1 cellular context compared by ENCODE assay signal in the genomic region with DNA sequence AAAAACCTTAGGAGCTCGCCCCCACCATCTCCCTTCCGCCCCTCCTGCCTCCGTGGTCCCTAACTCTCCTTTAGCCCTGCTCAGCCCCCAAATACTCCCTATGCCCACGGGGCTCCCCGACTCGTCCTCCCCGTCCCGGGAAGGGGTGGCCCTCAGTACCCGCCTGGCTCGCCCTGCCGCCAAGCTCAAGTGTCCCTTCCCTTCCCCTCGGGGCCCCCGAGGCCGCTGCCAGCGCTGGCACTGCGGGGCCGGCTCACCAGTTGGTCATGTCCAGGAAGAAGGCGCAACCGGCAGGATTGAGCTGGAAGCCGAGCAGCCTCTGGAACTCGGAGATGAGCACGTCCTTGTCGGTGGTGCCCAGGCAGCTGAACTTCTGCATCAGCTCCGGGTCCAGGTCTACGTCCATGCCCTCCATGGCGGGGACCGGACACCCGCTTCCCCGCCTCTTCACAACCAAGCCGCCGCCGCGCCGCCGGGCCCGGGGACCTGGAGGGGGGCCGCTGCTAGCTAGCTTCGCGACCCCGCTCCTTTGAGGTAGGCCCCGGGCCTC.
TF ChIP-seq lines count a peak whose summit lies in the region.

No MANE protein-coding gene starts in this region.

TF ChIP-seq in HEK293, 187 proteins besides CTCF, POLR2A, EP300 and RAD21 (continued from another document):
- peak; percentile 83 for TF ChIP-seq HIC1 (tag by site-specific recombination; IDR thresholded peaks at IDR 0.05)
- peak; percentile 68; the same call in 1 of the 2 replicates for TF ChIP-seq ZBTB10 (tag by site-specific recombination; IDR thresholded peaks at IDR 0.05)
- TF ChIP-seq ZNF37A (tag by site-specific recombination; IDR thresholded peaks at IDR 0.05), result no peak
- TF ChIP-seq ZNF830 (tag by site-specific recombination; IDR thresholded peaks at IDR 0.05; ENCODE audit: low read depth), result no peak
- 0 out of 2 replicates have a peak, but pooled peaks have one; percentile 35 for TF ChIP-seq ZNF501 (tag by site-specific recombination; IDR thresholded peaks at IDR 0.05)
- TF ChIP-seq SCRT2 (tag by site-specific recombination; IDR thresholded peaks at IDR 0.05), result peak; percentile 31; the same call in 1 of the 2 replicates
- no peak; the same call in 1 of the 2 replicates for TF ChIP-seq KLF17 (tag by site-specific recombination; IDR thresholded peaks at IDR 0.05)
- TF ChIP-seq YY2 (tag by site-specific recombination; IDR thresholded peaks at IDR 0.05), result 0 out of 2 replicates have a peak, but pooled peaks have one; percentile 25
- TF ChIP-seq ZNF843 (tag by site-specific recombination; IDR thresholded peaks at IDR 0.05), result 0 out of 2 replicates have a peak, but pooled peaks have one; percentile 9
- TF ChIP-seq, protein P1, sequence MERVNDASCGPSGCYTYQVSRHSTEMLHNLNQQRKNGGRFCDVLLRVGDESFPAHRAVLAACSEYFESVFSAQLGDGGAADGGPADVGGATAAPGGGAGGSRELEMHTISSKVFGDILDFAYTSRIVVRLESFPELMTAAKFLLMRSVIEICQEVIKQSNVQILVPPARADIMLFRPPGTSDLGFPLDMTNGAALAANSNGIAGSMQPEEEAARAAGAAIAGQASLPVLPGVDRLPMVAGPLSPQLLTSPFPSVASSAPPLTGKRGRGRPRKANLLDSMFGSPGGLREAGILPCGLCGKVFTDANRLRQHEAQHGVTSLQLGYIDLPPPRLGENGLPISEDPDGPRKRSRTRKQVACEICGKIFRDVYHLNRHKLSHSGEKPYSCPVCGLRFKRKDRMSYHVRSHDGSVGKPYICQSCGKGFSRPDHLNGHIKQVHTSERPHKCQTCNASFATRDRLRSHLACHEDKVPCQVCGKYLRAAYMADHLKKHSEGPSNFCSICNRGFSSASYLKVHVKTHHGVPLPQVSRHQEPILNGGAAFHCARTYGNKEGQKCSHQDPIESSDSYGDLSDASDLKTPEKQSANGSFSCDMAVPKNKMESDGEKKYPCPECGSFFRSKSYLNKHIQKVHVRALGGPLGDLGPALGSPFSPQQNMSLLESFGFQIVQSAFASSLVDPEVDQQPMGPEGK (tag by site-specific recombination; IDR thresholded peaks at IDR 0.05), result peak; percentile 51
- peak; percentile 32 for TF ChIP-seq GLIS2 (tag by site-specific recombination; IDR thresholded peaks at IDR 0.05)
- TF ChIP-seq ZBTB20 (tag by site-specific recombination; IDR thresholded peaks at IDR 0.05), result peak; percentile 89
- peak; percentile 91 for TF ChIP-seq ZNF398 (tag by site-specific recombination; IDR thresholded peaks at IDR 0.05)
- TF ChIP-seq ZNF692 (tag by site-specific recombination; IDR thresholded peaks at IDR 0.05), result peak; percentile 30; the same call in 1 of the 2 replicates
- no peak for TF ChIP-seq ZNF549 (tag by site-specific recombination; IDR thresholded peaks at IDR 0.05)
- peak; percentile 92 for TF ChIP-seq ZNF335 (tag by site-specific recombination; conservative IDR thresholded peaks at IDR 0.05)
